1 cellular context compared by ENCODE assay signal in the genomic region with DNA sequence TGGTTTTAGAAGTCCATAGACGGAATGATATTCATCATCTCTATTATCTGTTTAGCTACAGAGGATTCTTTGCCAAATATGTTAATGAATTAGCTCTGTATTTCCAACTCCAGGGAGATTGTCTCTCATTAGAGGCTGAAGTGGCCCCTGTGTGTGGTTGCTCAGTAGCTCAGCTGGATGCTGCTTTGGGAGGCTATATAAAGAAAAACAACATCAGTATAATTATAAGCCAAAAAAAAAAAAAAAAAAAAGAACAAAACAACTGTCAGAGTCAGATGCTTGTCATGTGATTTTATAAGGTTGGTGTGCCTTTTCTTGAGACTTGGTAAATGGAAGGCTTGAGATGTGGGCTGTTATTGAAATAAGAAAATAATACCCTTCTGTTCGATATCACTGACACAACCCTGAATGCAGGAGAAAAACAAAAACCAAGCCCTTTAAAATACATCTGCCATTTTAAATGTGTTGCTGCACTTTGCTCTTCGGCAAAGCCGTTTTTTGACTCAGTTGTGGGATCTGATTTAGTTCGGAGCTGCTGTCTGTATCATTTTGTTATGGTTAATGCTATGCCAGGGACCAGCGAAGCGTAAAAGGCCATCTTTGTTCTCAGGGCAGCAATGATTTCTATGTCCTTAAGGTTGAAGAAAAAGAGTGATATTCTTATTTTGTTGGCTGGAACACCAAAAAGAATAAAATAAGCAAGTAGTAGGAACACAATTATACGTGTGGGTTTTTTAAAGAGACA.
A peak's percentile ranks its signal among the peaks of the same experiment; 100 is the strongest.
TF ChIP-seq lines count a peak whose summit lies in the region.

No MANE protein-coding gene starts in this region.

TF ChIP-seq in HEK293T, 16 proteins besides CTCF, POLR2A, EP300 and RAD21:
- TF ChIP-seq ZNF384 (IDR thresholded peaks at IDR 0.05), result peak; percentile 48; the same call in 1 of the 2 replicates
- TF ChIP-seq NFRKB (IDR thresholded peaks at IDR 0.05), result no peak
- TF ChIP-seq CTBP1 (IDR thresholded peaks at IDR 0.05; ENCODE audit: borderline replicate concordance), result no peak
